8 cellular contexts compared by ENCODE assay signal in the genomic region with DNA sequence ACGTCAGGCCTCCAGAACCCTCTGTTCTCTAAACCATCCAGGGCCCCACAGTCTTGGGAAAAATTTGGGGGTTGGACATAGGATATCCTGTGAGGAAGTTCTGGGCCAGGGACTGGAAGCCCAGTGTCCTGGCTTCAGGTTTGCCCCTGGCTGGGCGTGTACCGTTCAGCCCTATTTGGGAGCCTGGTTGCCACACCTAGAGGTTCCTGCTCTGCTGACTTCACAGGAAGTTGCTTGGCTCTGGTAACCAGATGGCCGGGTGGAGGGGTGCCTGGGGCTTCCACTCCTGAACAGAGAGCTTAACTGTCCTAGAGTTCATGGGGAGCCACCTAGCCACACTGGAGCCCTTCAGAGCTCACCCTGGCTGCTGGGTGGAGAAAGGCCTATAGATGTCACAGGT. TPM values are rescaled to one million over a fixed set of nuclear protein-coding genes. Genes with fewer than 3 reads are reported as not detected.
DNase-seq lines count a peak whose midpoint lies in the region; ATAC-seq and TF ChIP-seq lines count a peak whose summit lies in the region.

No MANE protein-coding gene starts in this region.

- H3K27ac ChIP-seq in heart left ventricle (peak overlapping the region; percentile 92 to 99 (median 96)), skin epidermis (peak overlapping the region in 20 of 21 experiments; percentile 78 to 94 (median 90))

- peaks cover 0 to 28% (median 8%) of the 10 kb centered on the region in 12 donors for H3K4me1 ChIP-seq in heart left ventricle

- intact Hi-C loops in heart left ventricle (cut with DNase I) = loop anchor here in 1 of 10 donors (2.0 kb wide), 1 partner anchor 24 kb away; a partner anchor contains a TSS

- peak; percentile 19 to 73 (median 57) for ATAC-seq in heart left ventricle
- ATAC-seq in GM19328 (IDR thresholded peaks at IDR 0.05; ENCODE audit: unreplicated experiment) = no peak
- ATAC-seq in HG03025 (IDR thresholded peaks at IDR 0.05; ENCODE audit: low FRiP score, unreplicated experiment) = no peak

- H3K9me3 ChIP-seq in heart left ventricle = no peaks in the 10 kb centered on the region

- DNase-seq in SIG-M5 treated with dmso at 0.1 percent for 504 hours (lab: John Stamatoyannopoulos, UW; ENCODE audit: unreplicated experiment) (peak; percentile 58), SIG-M5 (lab: John Stamatoyannopoulos, UW) (no peak), heart left ventricle (peak in 4 of 5 donors; percentile 25 to 64 (median 52)), DMS 273 (lab: John Stamatoyannopoulos, UW; ENCODE audit: unreplicated experiment) (no peak)

- no peak for TF ChIP-seq POLR2A in heart left ventricle (IDR thresholded peaks at IDR 0.05)

- H3K4me3 ChIP-seq in WI38 (ENCODE audit: low read depth, low read length) = peak overlapping the region; percentile 65
- H3K4me3 ChIP-seq in heart left ventricle = peak overlapping the region in 10 of 12 donors; percentile 52 to 97 (median 80)
- H3K4me3 ChIP-seq in skin epidermis = peak overlapping the region; percentile 43 to 92 (median 74)

- 28 to 56% (median 37%) methylated on average over 4 of the region's 4 CpGs for WGBS in heart left ventricle, 4 donors

- TF ChIP-seq CTCF in WI38 (IDR thresholded peaks at IDR 0.05; ENCODE audit: low read depth, low read length) (no peak), heart left ventricle (IDR thresholded peaks at IDR 0.05) (no peak)

- no peaks in the 10 kb centered on the region for H3K27me3 ChIP-seq in heart left ventricle

- peaks cover 0 to 15% (median 5%) of the 10 kb centered on the region in 9 donors for H3K36me3 ChIP-seq in heart left ventricle

RNA-seq across cellular contexts. Expression of a gene that starts 1.1 kb away (rescaled TPM):
- total RNA-seq in heart left ventricle = 10 to 100 TPM; 29.1 to 38.6 (median 34.5) TPM
- polyA plus RNA-seq in heart left ventricle = 10 to 100 TPM; 27.2 to 51.1 TPM

RNA-seq across cellular contexts. Expression of a gene that starts 3.4 kb away (rescaled TPM):
- 100 to 1,000 TPM in 2 of 9 donors, 10 to 100 TPM in 7; 26.7 to 117 (median 43.8) TPM for total RNA-seq in heart left ventricle
- polyA plus RNA-seq in heart left ventricle = 10 to 100 TPM; 27.7 to 57.1 TPM

RNA-seq across cellular contexts. Expression of a gene that starts 14.3 kb away (rescaled TPM):
- 1,000 to 10,000 TPM; 1,381 to 3,072 (median 2,052) TPM for total RNA-seq in heart left ventricle
- polyA plus RNA-seq in heart left ventricle = 1,000 to 10,000 TPM; 2,362 to 5,995 TPM

RNA-seq across cellular contexts. Expression of a gene that starts 16.0 kb away (rescaled TPM):
- total RNA-seq in heart left ventricle = 100 to 1,000 TPM in 2 of 9 donors, 10 to 100 TPM in 7; 67.7 to 127 (median 84.2) TPM
- polyA plus RNA-seq in heart left ventricle = 100 to 1,000 TPM in 1 of 2 donors, 10 to 100 TPM in 1; 33.8 to 111 TPM

RNA-seq across cellular contexts. Expression of a gene that starts 24.5 kb away (rescaled TPM):
- 100 to 1,000 TPM in 2 of 9 donors, 10 to 100 TPM in 7; 73.6 to 105 (median 92.2) TPM for total RNA-seq in heart left ventricle
- polyA plus RNA-seq in heart left ventricle = 100 to 1,000 TPM in 1 of 2 donors, 10 to 100 TPM in 1; 77.1 to 152 TPM

Comparison
In these comparisons a context has a peak if more than half of its experiments do, and no peak if none do; other contexts are left out.
1. DNase-seq: peak in SIG-M5 treated with dmso at 0.1 percent for 504 hours (single experiment) and heart left ventricle (4 of 5); none in SIG-M5 (single experiment) and DMS 273 (single experiment).
2. ATAC-seq: peak in heart left ventricle (4 of 4); none in GM19328 (single experiment) and HG03025 (single experiment).
3. Peak in every context shown above with its lines, with median percentiles within 50 percentile points of each other: H3K4me3 ChIP-seq.